Comparison of ENCODE assay signal across 25 cellular contexts in the genomic region with DNA sequence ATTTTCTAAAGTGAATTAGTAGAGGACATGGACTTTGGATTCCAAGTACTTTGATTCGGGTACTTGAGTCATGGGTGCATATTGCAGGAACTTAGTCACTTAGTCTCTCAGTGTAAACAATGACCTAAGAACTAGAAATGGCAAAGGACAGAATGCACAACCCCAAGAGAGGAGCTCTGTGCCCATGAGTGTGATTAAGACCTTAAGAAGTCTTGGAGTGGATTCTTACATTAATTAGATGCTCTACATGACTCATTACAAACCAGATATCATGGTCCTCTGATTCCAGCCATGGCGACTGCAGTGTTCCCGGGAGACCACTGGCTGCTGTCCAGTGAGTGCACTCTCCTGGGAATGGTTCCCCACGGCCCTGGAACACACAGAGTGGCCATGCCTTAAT.
DNase-seq lines count a peak whose midpoint lies in the region; ATAC-seq and TF ChIP-seq lines count a peak whose summit lies in the region.
"Had no signal": no experiment of that assay in that cellular context is flagged by ENCODE, and none has a peak within 500 bp of the region (broad histone marks: within the 10 kb centered on the region; RNA-seq: fewer than 3 reads in every experiment).

No MANE protein-coding gene starts in this region.

- H4K20me1 ChIP-seq in PC-3 (ENCODE audit: low read length) (no peaks in the 10 kb centered on the region), smooth muscle cell (ENCODE audit: low read depth) (no peaks in the 10 kb centered on the region)

- peak overlapping the region; percentile 64 for H3K27ac ChIP-seq in PC-3 (ENCODE audit: low read length)
- H3K27ac ChIP-seq in smooth muscle cell (ENCODE audit: low read depth): peak overlapping the region; percentile 31
- H3K27ac ChIP-seq: brain microvascular endothelial cell, pancreas, vagina, WERI-Rb-1 had no signal

- no peaks in the 10 kb centered on the region for H3F3A ChIP-seq in PC-3 (ENCODE audit: low read length, unreplicated experiment)
- no peaks in the 10 kb centered on the region for H3F3A ChIP-seq in smooth muscle cell (ENCODE audit: low read depth)

- H3K9me2 ChIP-seq in PC-3 (replicated peaks; ENCODE audit: low read length): no peaks in the 10 kb centered on the region

- H3K4me2 ChIP-seq in PC-3 (ENCODE audit: low read length) (no peak overlapping the region), smooth muscle cell (peak overlapping the region; percentile 1)

- ATAC-seq in PC-3 (no peak), GM21423 (IDR thresholded peaks at IDR 0.05; ENCODE audit: unreplicated experiment) (no peak)
- ATAC-seq: activated CD8-positive, alpha-beta T cell treated with anti-CD3 and anti-CD28 coated beads for 36 hours; activated T-cell treated with anti-CD3 and anti-CD28 coated beads, Interleukin-2, amount 50 U/mL, for 4 hours; HCT116; pancreas; T-cell had no signal

- intact Hi-C loops in PC-3 (cut with micrococcal nuclease): no loop called here

- H2AFZ ChIP-seq in PC-3 (ENCODE audit: low read length): no peak overlapping the region
- H2AFZ ChIP-seq in smooth muscle cell (ENCODE audit: low read depth): no peak overlapping the region

- CTCF ChIA-PET in PC-3 (lab: Charles Lee): no interaction called here

- H3K79me2 ChIP-seq in PC-3 (ENCODE audit: low read length) (no peaks in the 10 kb centered on the region), smooth muscle cell (ENCODE audit: low read depth) (no peaks in the 10 kb centered on the region)

- POLR2A ChIA-PET in PC-3 (lab: Charles Lee; ENCODE audit: unreplicated experiment): no interaction called here

- no peaks in the 10 kb centered on the region; the same call in 1 of the 2 replicates for H3K9me3 ChIP-seq in PC-3 (ENCODE audit: low read length)
- no peaks in the 10 kb centered on the region for H3K9me3 ChIP-seq in smooth muscle cell (replicated peaks; ENCODE audit: low read depth)
- H3K9me3 ChIP-seq: pancreas, vagina had no signal

- DNase-seq in DMS53 treated with DMSO at 0.1 percent for 48 hours (lab: John Stamatoyannopoulos, UW; ENCODE audit: unreplicated experiment) (peak; percentile 20), PC-3 (peak; percentile 54), fibroblast of the conjunctiva (ENCODE audit: low read depth) (peak; percentile 1), smooth muscle cell (lab: John Stamatoyannopoulos, UW; ENCODE audit: unreplicated experiment) (no peak), NCI-H446 (lab: John Stamatoyannopoulos, UW) (no peak), NCI-H2029 treated with DMSO at 0.1 percent for 48 hours (lab: John Stamatoyannopoulos, UW) (no peak)
- DNase-seq: activated CD8-positive, alpha-beta T cell treated with anti-CD3 and anti-CD28 coated beads for 36 hours; activated naive CD8-positive, alpha-beta T cell treated with anti-CD3 and anti-CD28 coated beads for 36 hours; activated T-cell treated with anti-CD3 and anti-CD28 coated beads, Interleukin-2, amount 50 U/mL, for 4 hours; brain microvascular endothelial cell; C1 segment of cervical spinal cord; cortex of kidney; DMS153; naive B cell; NCI-H187 treated with DMSO at 0.1 percent for 48 hours; NCI-H510A; pancreas; SHP77; stimulated activated CD4-positive, alpha-beta T cell treated with anti-CD3 and anti-CD28 coated beads, Interleukin-4, amount 100 ng/mL, for 24 hours; T-cell; WERI-Rb-1 had no signal

- H3K4me1 ChIP-seq in PC-3 (ENCODE audit: insufficient read depth, low read length): no peaks in the 10 kb centered on the region
- no peaks in the 10 kb centered on the region for H3K4me1 ChIP-seq in smooth muscle cell (ENCODE audit: low read depth)
- H3K4me1 ChIP-seq: pancreas, vagina had no signal

- TF ChIP-seq CTCF in PC-3 (conservative IDR thresholded peaks at IDR 0.05; ENCODE audit: low read depth, low read length) (no peak), smooth muscle cell (IDR thresholded peaks at IDR 0.05; ENCODE audit: borderline replicate concordance, insufficient read depth, poor library complexity, severe bottlenecking) (no peak)

- H3K27me3 ChIP-seq in PC-3 (ENCODE audit: low read length) (no peaks in the 10 kb centered on the region), smooth muscle cell (ENCODE audit: low read depth) (no peaks in the 10 kb centered on the region)
- H3K27me3 ChIP-seq: brain microvascular endothelial cell, pancreas, vagina had no signal

- BruUV-seq in PC-3 (replicated peaks; lab: Mats Ljungman, UMichigan): no TSS peak

- H3K4me3 ChIP-seq in PC-3 (ENCODE audit: low read length): no peak overlapping the region
- H3K4me3 ChIP-seq in smooth muscle cell: no peak overlapping the region
- H3K4me3 ChIP-seq: lung, pancreas, vagina had no signal

- H3K36me3 ChIP-seq in PC-3 (ENCODE audit: low read depth, low read length): no peaks in the 10 kb centered on the region
- H3K36me3 ChIP-seq in smooth muscle cell (ENCODE audit: low read depth): no peaks in the 10 kb centered on the region
- H3K36me3 ChIP-seq: brain microvascular endothelial cell, pancreas, vagina, WERI-Rb-1 had no signal

- H3K9ac ChIP-seq in PC-3 (ENCODE audit: low read length) (no peak overlapping the region), smooth muscle cell (ENCODE audit: low read depth) (no peak overlapping the region)

- WGBS in smooth muscle cell (ENCODE audit: low lambda C conversion rate): 24% methylated on average over 4 of the region's 4 CpGs

Comparison
In these comparisons a context has a peak if more than half of its experiments do, and no peak if none do; other contexts are left out.
1. DNase-seq: peak in DMS53 treated with DMSO at 0.1 percent for 48 hours (single experiment), PC-3 (single experiment) and fibroblast of the conjunctiva (single experiment); none in smooth muscle cell (single experiment), NCI-H446 (0 of 2) and NCI-H2029 treated with DMSO at 0.1 percent for 48 hours (single experiment).